ENCODE assay signal across 19 cellular contexts in genomic region chr4:38004887-38005286, GRCh38. TPM values are rescaled to one million over a fixed set of nuclear protein-coding genes. Genes with fewer than 3 reads are reported as not detected.
DNase-seq lines count a peak whose midpoint lies in the region; ATAC-seq and TF ChIP-seq lines count a peak whose summit lies in the region.
"Had no signal": no experiment of that assay in that cellular context is flagged by ENCODE, and none has a peak within 500 bp of the region (broad histone marks: within the 10 kb centered on the region; RNA-seq: fewer than 3 reads in every experiment).

No MANE protein-coding gene starts in this region.

- POLR2A ChIA-PET in CD8-positive, alpha-beta T cell (lab: Charles Lee) = no interaction called here
- POLR2A ChIA-PET in OCI-LY7 (lab: Charles Lee) = interaction anchor here (0.9 to 2.7 kb wide), 5 partner anchors 10 to 26 kb away, joined by 3 to 8 read pairs (median 4); no protein-coding TSS in a partner anchor

- H3K27ac Mint-ChIP-seq in CD8-positive, alpha-beta T cell = peak overlapping the region; percentile 37
- H3K27ac Mint-ChIP-seq: activated naive CD8-positive, alpha-beta T cell treated with anti-CD3 and anti-CD28 coated beads, Interleukin-2, amount 50 U/mL, for 24 hours; activated T-helper 1 cell treated with anti-CD3 and anti-CD28 coated beads, Interleukin-12 subunit alpha, Interleukin-12 subunit beta, Interleukin-2, Interleukin-4 antibody, amounts not matched to agents 30 ng/mL and 10 ng/mL and 1 ng/mL, durations not matched to agents 14 hours and 24 hours and 36 hours had no signal

- peaks cover 99% of the 10 kb centered on the region for H3K79me2 ChIP-seq in OCI-LY7 (ENCODE audit: insufficient read depth, low read depth, low read length)

- no peaks in the 10 kb centered on the region for H3K36me3 ChIP-seq in CD8-positive, alpha-beta T cell (ENCODE audit: insufficient read depth, low read length)
- H3K36me3 ChIP-seq in OCI-LY7 (ENCODE audit: insufficient read depth, low read length) (peaks cover 76% of the 10 kb centered on the region), prostate gland (no peaks in the 10 kb centered on the region)
- H3K36me3 ChIP-seq: WERI-Rb-1 had no signal

- WGBS in prostate gland = 60% methylated on average over 6 of the region's 6 CpGs

- no peak for TF ChIP-seq CTCF in CD8-positive, alpha-beta T cell (IDR thresholded peaks at IDR 0.05)
- TF ChIP-seq CTCF in OCI-LY7 (conservative IDR thresholded peaks at IDR 0.05; ENCODE audit: low read length) (no peak), prostate gland (IDR thresholded peaks at IDR 0.05) (no peak)

- H3K4me3 Mint-ChIP-seq in CD8-positive, alpha-beta T cell = no peak overlapping the region
- H3K4me3 Mint-ChIP-seq: activated naive CD8-positive, alpha-beta T cell treated with anti-CD3 and anti-CD28 coated beads, Interleukin-2, amount 50 U/mL, for 24 hours; activated T-helper 1 cell treated with anti-CD3 and anti-CD28 coated beads, Interleukin-12 subunit alpha, Interleukin-12 subunit beta, Interleukin-2, Interleukin-4 antibody, amounts not matched to agents 30 ng/mL and 10 ng/mL and 1 ng/mL, durations not matched to agents 14 hours and 24 hours and 36 hours; stimulated activated naive CD8-positive, alpha-beta T cell treated with anti-CD3 and anti-CD28 coated beads, Interleukin-15, amount 100 ng/mL, for 72 hours had no signal

- H3K4me1 ChIP-seq in CD8-positive, alpha-beta T cell (ENCODE audit: insufficient read depth, low read length) = peaks cover 28% of the 10 kb centered on the region
- H3K4me1 ChIP-seq in OCI-LY7 (ENCODE audit: insufficient read depth, low read length, poor library complexity, severe bottlenecking) (peaks cover 72% of the 10 kb centered on the region), prostate gland (replicated peaks) (peaks cover 8% of the 10 kb centered on the region)

- H3K27me3 ChIP-seq in CD8-positive, alpha-beta T cell (ENCODE audit: insufficient read depth, low read length) = no peaks in the 10 kb centered on the region
- no peaks in the 10 kb centered on the region for H3K27me3 ChIP-seq in prostate gland (replicated peaks; ENCODE audit: insufficient read depth)

- no peak for TF ChIP-seq POLR2A in prostate gland (IDR thresholded peaks at IDR 0.05)

- DNase-seq in CD8-positive, alpha-beta T cell = no peak
- DNase-seq in OCI-LY7 (ENCODE audit: low spot score) (no peak), left colon (no peak), prostate gland (ENCODE audit: low spot score) (no peak), NCI-H2171 (lab: John Stamatoyannopoulos, UW) (no peak), NCI-H1694 (lab: John Stamatoyannopoulos, UW) (no peak)
- DNase-seq: activated naive CD8-positive, alpha-beta T cell treated with anti-CD3 and anti-CD28 coated beads, Interleukin-2, amount 50 U/mL, for 24 hours; effector memory CD4-positive, alpha-beta T cell; NCI-H1694 treated with DMSO at 0.1 percent for 48 hours; NCI-H446 treated with DMSO at 0.1 percent for 48 hours; retina; stimulated activated naive CD8-positive, alpha-beta T cell treated with anti-CD3 and anti-CD28 coated beads, Interleukin-15, amount 100 ng/mL, for 72 hours; WERI-Rb-1 had no signal

- no peak overlapping the region for H3K4me3 ChIP-seq in CD8-positive, alpha-beta T cell (ENCODE audit: low read depth, low read length)
- no peak overlapping the region for H3K4me3 ChIP-seq in OCI-LY7 (ENCODE audit: low read depth, low read length, poor library complexity, severe bottlenecking)
- H3K4me3 ChIP-seq in prostate gland = no peak overlapping the region

- no TSS peak for BruUV-seq in OCI-LY7 (replicated peaks; lab: Mats Ljungman, UMichigan)

- no peak for ATAC-seq in CD8-positive, alpha-beta T cell
- peak; percentile 56 for ATAC-seq in left colon
- no peak for ATAC-seq in GM19328 (IDR thresholded peaks at IDR 0.05; ENCODE audit: unreplicated experiment)
- no peak for ATAC-seq in HG02938 (IDR thresholded peaks at IDR 0.05; ENCODE audit: unreplicated experiment)
- ATAC-seq: activated naive CD8-positive, alpha-beta T cell treated with anti-CD3 and anti-CD28 coated beads, Interleukin-2, amount 50 U/mL, for 24 hours; left lobe of liver; Right ventricle myocardium inferior; stimulated activated naive CD8-positive, alpha-beta T cell treated with anti-CD3 and anti-CD28 coated beads, Interleukin-15, amount 100 ng/mL, for 72 hours had no signal

- H3K9me2 ChIP-seq in OCI-LY7 (ENCODE audit: insufficient read depth, low read length) = no peaks in the 10 kb centered on the region

- H3K4me1 Mint-ChIP-seq in CD8-positive, alpha-beta T cell (ENCODE audit: low read depth) = peaks cover 58% of the 10 kb centered on the region

- H3K9me3 Mint-ChIP-seq in CD8-positive, alpha-beta T cell = no peaks in the 10 kb centered on the region
- H3K9me3 Mint-ChIP-seq: activated naive CD8-positive, alpha-beta T cell treated with anti-CD3 and anti-CD28 coated beads, Interleukin-2, amount 50 U/mL, for 24 hours; activated T-helper 1 cell treated with anti-CD3 and anti-CD28 coated beads, Interleukin-12 subunit alpha, Interleukin-12 subunit beta, Interleukin-2, Interleukin-4 antibody, amounts not matched to agents 30 ng/mL and 10 ng/mL and 1 ng/mL, durations not matched to agents 14 hours and 24 hours and 36 hours; stimulated activated naive CD8-positive, alpha-beta T cell treated with anti-CD3 and anti-CD28 coated beads, Interleukin-15, amount 100 ng/mL, for 72 hours had no signal

- no peak overlapping the region for H2AFZ ChIP-seq in OCI-LY7 (ENCODE audit: low read length)

- H3K27ac ChIP-seq in CD8-positive, alpha-beta T cell (ENCODE audit: low read depth, low read length) = no peak overlapping the region
- H3K27ac ChIP-seq in OCI-LY7 (ENCODE audit: low read depth, low read length, poor library complexity, severe bottlenecking) (no peak overlapping the region), prostate gland (peak overlapping the region; percentile 16 to 73)
- H3K27ac ChIP-seq: WERI-Rb-1 had no signal

- CTCF ChIA-PET in CD8-positive, alpha-beta T cell (lab: Charles Lee) = interaction anchor here (1.5 kb wide), 1 partner anchor 34 kb away, joined by 3 read pairs; no protein-coding TSS in a partner anchor
- CTCF ChIA-PET in OCI-LY7 (lab: Charles Lee; ENCODE audit: unreplicated experiment) = no interaction called here

- peaks cover 6% of the 10 kb centered on the region for H3K36me3 Mint-ChIP-seq in CD8-positive, alpha-beta T cell

- peak overlapping the region; percentile 45 for H3K4me2 ChIP-seq in OCI-LY7 (ENCODE audit: low read length)

- intact Hi-C loops in CD8-positive, alpha-beta T cell (cut with DNase I, micrococcal nuclease) = no loop called here
- intact Hi-C loops in OCI-LY7 (cut with micrococcal nuclease; ENCODE audit: unreplicated experiment) = no loop called here
- intact Hi-C loops in left colon (cut with DNase I, micrococcal nuclease) = no loop called here
- intact Hi-C loops in prostate gland (cut with DNase I) = no loop called here

- no peaks in the 10 kb centered on the region for H3K9me3 ChIP-seq in CD8-positive, alpha-beta T cell (ENCODE audit: low read length)
- H3K9me3 ChIP-seq in OCI-LY7 (ENCODE audit: low read length) (no peaks in the 10 kb centered on the region), prostate gland (no peaks in the 10 kb centered on the region)

- no peaks in the 10 kb centered on the region for H3K27me3 Mint-ChIP-seq in CD8-positive, alpha-beta T cell (ENCODE audit: low read depth)
- H3K27me3 Mint-ChIP-seq: activated naive CD8-positive, alpha-beta T cell treated with anti-CD3 and anti-CD28 coated beads, Interleukin-2, amount 50 U/mL, for 24 hours; stimulated activated naive CD8-positive, alpha-beta T cell treated with anti-CD3 and anti-CD28 coated beads, Interleukin-15, amount 100 ng/mL, for 72 hours had no signal

- H4K20me1 ChIP-seq in OCI-LY7 (ENCODE audit: insufficient read depth, low read length) = peaks cover 54% of the 10 kb centered on the region

RNA-seq across cellular contexts. Expression of gene PTTG2, which starts 44.7 kb away (rescaled TPM):
- 1 to 10 TPM in 1 of 2 experiments, under 1 TPM in 1; 0.98 to 1.4 TPM for total RNA-seq in CD8-positive, alpha-beta T cell
- 1.0 and 1.6 TPM in 2 replicates for total RNA-seq in OCI-LY7 (2014; rRNA removed; shearing (Covaris generic))
- 1.7 and 2.0 TPM in 2 replicates for total RNA-seq in OCI-LY7 (2022)
- total RNA-seq in left colon = under 1 TPM; 0.46 to 0.67 TPM
- 1 to 10 TPM in 1 of 2 donors, not detected in 1; 2.6 TPM for total RNA-seq in prostate gland
- total RNA-seq: left lobe of liver, myocyte had no signal

Comparison
In these comparisons a context has a peak if more than half of its experiments do, and no peak if none do; other contexts are left out.
1. H3K27ac ChIP-seq: peak in prostate gland (2 of 2); none in CD8-positive, alpha-beta T cell (single experiment) and OCI-LY7 (single experiment).